In genomic region chr3:111871809-111872623, GRCh38 we compare ENCODE assay signal across 1 cellular context.
TF ChIP-seq lines count a peak whose summit lies in the region.

No MANE protein-coding gene starts in this region.

TF ChIP-seq in HCT116, 20 proteins besides CTCF, POLR2A, EP300 and RAD21:
- TF ChIP-seq POLR2AphosphoS5 (IDR thresholded peaks at IDR 0.05; ENCODE audit: low read depth, low read length) (peak; percentile 4; the same call in 1 of the 2 replicates), ZFX (IDR thresholded peaks at IDR 0.05) (no peak)
